Comparison of ENCODE assay signal across 1 cellular context in the genomic region with DNA sequence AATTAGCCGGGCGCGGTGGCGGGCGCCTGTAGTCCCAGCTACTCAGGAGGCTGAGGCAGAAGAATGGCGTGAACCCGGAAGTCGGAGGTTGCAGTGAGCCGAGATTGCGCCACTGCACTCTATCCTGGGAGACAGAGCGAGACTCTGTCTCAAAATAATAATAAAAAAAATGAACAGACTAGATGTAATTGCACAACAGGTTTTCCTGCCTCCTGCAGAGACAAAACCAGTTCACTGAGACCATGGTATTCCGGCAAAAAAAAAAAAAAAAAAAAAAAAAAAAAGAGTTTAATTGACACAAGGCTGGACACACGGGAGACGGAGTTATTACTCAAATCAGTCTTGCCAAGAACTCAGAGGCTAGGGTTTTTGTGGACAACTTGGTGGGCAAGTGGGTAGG. TPM values are rescaled to one million over a fixed set of nuclear protein-coding genes. Genes with fewer than 3 reads are reported as not detected.
"Had no signal": no experiment of that assay in that cellular context is flagged by ENCODE, and none has a peak within 500 bp of the region (broad histone marks: within the 10 kb centered on the region; RNA-seq: fewer than 3 reads in every experiment).

No MANE protein-coding gene starts in this region.

RNA-seq across cellular contexts. Expression of a gene that starts 58.7 kb away (rescaled TPM):
- total RNA-seq: SK-MEL-5 had no signal
